Comparison of ENCODE assay signal across 19 cellular contexts in genomic region chr19:7932276-7932929, GRCh38. TPM values are rescaled to one million over a fixed set of nuclear protein-coding genes. Genes with fewer than 3 reads are reported as not detected.
"Had no signal": no experiment of that assay in that cellular context is flagged by ENCODE, and none has a peak within 500 bp of the region (broad histone marks: within the 10 kb centered on the region; RNA-seq: fewer than 3 reads in every experiment).

No MANE protein-coding gene starts in this region.

- H3K9me3 ChIP-seq: testis, upper lobe of right lung had no signal

- H3K27me3 Mint-ChIP-seq: activated CD4-positive, alpha-beta T cell treated with anti-CD3 and anti-CD28 coated beads, Interleukin-2, amount 10 ng/mL, durations not matched to agents 7 days and 5 days; activated naive CD4-positive, alpha-beta T cell treated with anti-CD3 and anti-CD28 coated beads, Interleukin-2, amount 50 U/mL, for 24 hours; activated T-cell treated with anti-CD3 and anti-CD28 coated beads, Interleukin-2, amount 50 U/mL, for 24 hours; stimulated activated naive CD8-positive, alpha-beta T cell treated with anti-CD3 and anti-CD28 coated beads, Interleukin-15, amount 100 ng/mL, for 72 hours had no signal

- H3K4me1 ChIP-seq: upper lobe of right lung had no signal

- H3K4me3 Mint-ChIP-seq: activated CD4-positive, alpha-beta T cell treated with anti-CD3 and anti-CD28 coated beads, Interleukin-2, amount 10 ng/mL, durations not matched to agents 7 days and 5 days; activated CD8-positive, alpha-beta T cell treated with anti-CD3 and anti-CD28 coated beads, Interleukin-2, amount 10 ng/mL, durations not matched to agents 7 days and 5 days; activated naive CD4-positive, alpha-beta T cell treated with anti-CD3 and anti-CD28 coated beads, Interleukin-2, amount 50 U/mL, for 24 hours; activated T-cell treated with anti-CD3 and anti-CD28 coated beads, Interleukin-2, amount 50 U/mL, for 24 hours; mesothelial cell of epicardium; nephron; stimulated activated naive CD8-positive, alpha-beta T cell treated with anti-CD3 and anti-CD28 coated beads, Interleukin-15, amount 100 ng/mL, for 72 hours had no signal

- H3K27ac Mint-ChIP-seq: activated CD4-positive, alpha-beta T cell treated with anti-CD3 and anti-CD28 coated beads, Interleukin-2, amount 10 ng/mL, durations not matched to agents 7 days and 5 days; activated CD8-positive, alpha-beta T cell treated with anti-CD3 and anti-CD28 coated beads, Interleukin-2, amount 10 ng/mL, durations not matched to agents 7 days and 5 days; activated naive CD4-positive, alpha-beta T cell treated with anti-CD3 and anti-CD28 coated beads, Interleukin-2, amount 50 U/mL, for 24 hours; activated T-cell treated with anti-CD3 and anti-CD28 coated beads, Interleukin-2, amount 50 U/mL, for 24 hours; activated T-helper 2 cell treated with anti-CD3 and anti-CD28 coated beads, Interferon-gamma antibody, Interleukin-2, Interleukin-4, amounts not matched to agents 10 μg/mL and 5 μg/mL and 100 μg/mL, durations not matched to agents 14 hours and 24 hours and 36 hours; mesothelial cell of epicardium; nephron; stimulated activated naive CD8-positive, alpha-beta T cell treated with anti-CD3 and anti-CD28 coated beads, Interleukin-15, amount 100 ng/mL, for 72 hours had no signal

- DNase-seq: activated CD4-positive, alpha-beta T cell treated with anti-CD3 and anti-CD28 coated beads, Interleukin-2, amount 10 ng/mL, durations not matched to agents 7 days and 5 days; activated CD8-positive, alpha-beta T cell treated with anti-CD3 and anti-CD28 coated beads, Interleukin-2, amount 10 ng/mL, durations not matched to agents 7 days and 5 days; activated T-cell treated with anti-CD3 and anti-CD28 coated beads, Interleukin-2, amount 50 U/mL, for 24 hours; amniotic stem cell; foreskin fibroblast; glutamatergic neuron; hippocampal formation; nucleus accumbens; stimulated activated naive CD8-positive, alpha-beta T cell treated with anti-CD3 and anti-CD28 coated beads, Interleukin-15, amount 100 ng/mL, for 72 hours; T-helper 1 cell; T-helper 9 cell; testis; upper lobe of right lung had no signal

- H3K27ac ChIP-seq: testis had no signal

- H3K27me3 ChIP-seq: testis, upper lobe of right lung had no signal

- H3K4me3 ChIP-seq: testis, upper lobe of right lung had no signal

- H3K4me1 Mint-ChIP-seq: activated CD4-positive, alpha-beta T cell treated with anti-CD3 and anti-CD28 coated beads, Interleukin-2, amount 10 ng/mL, durations not matched to agents 7 days and 5 days had no signal

- H3K9me3 Mint-ChIP-seq: activated CD4-positive, alpha-beta T cell treated with anti-CD3 and anti-CD28 coated beads, Interleukin-2, amount 10 ng/mL, durations not matched to agents 7 days and 5 days; activated naive CD4-positive, alpha-beta T cell treated with anti-CD3 and anti-CD28 coated beads, Interleukin-2, amount 50 U/mL, for 24 hours; activated T-cell treated with anti-CD3 and anti-CD28 coated beads, Interleukin-2, amount 50 U/mL, for 24 hours; activated T-helper 2 cell treated with anti-CD3 and anti-CD28 coated beads, Interferon-gamma antibody, Interleukin-2, Interleukin-4, amounts not matched to agents 10 μg/mL and 5 μg/mL and 100 μg/mL, durations not matched to agents 14 hours and 24 hours and 36 hours; mesothelial cell of epicardium; nephron; stimulated activated naive CD8-positive, alpha-beta T cell treated with anti-CD3 and anti-CD28 coated beads, Interleukin-15, amount 100 ng/mL, for 72 hours had no signal

RNA-seq across cellular contexts. Expression of gene CTXN1, which starts 6.5 kb away (rescaled TPM):
- total RNA-seq: activated CD4-positive, alpha-beta T cell treated with anti-CD3 and anti-CD28 coated beads, Interleukin-2, amount 10 ng/mL, durations not matched to agents 7 days and 5 days; left lobe of liver had no signal

RNA-seq across cellular contexts. Expression of gene TGFBR3L, which starts 17.8 kb away (rescaled TPM):
- total RNA-seq: lung microvascular endothelial cell had no signal
